28 cellular contexts compared by ENCODE assay signal in the genomic region with DNA sequence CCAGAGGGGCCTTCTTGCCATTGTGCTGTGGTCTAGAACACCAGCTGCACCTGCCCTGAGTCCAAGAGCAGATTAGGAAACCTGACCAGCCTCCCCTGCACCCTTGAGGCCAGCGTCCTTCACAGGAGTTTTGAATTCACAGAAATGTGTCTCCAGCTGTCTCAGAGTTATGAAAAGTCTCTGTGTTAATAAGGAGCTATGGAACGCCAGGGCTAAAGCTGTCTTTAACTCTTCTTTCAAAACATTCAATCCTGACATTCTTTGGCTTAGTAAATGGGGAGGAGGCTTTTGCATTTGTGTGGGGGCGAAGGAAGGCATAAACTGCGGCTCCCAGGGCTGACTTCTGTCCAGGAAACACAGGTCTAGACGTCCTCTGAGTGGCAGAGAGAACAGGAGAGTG.
A peak's percentile ranks its signal among the peaks of the same experiment; 100 is the strongest.
DNase-seq lines count a peak whose midpoint lies in the region; ATAC-seq, FAIRE-seq and TF ChIP-seq lines count a peak whose summit lies in the region.
"Had no signal": no experiment of that assay in that cellular context is flagged by ENCODE, and none has a peak within 500 bp of the region (broad histone marks: within the 10 kb centered on the region; RNA-seq: fewer than 3 reads in every experiment).

No MANE protein-coding gene starts in this region.

- in situ Hi-C loops in K562 (cut with MboI) (no loop called here), KBM-7 (cut with MboI; ENCODE audit: low pct_unique_long_range_greater_than_20kb, low sequenced_read_pairs) (no loop called here)

- no peaks in the 10 kb centered on the region for H3K27me3 ChIP-seq in K562 (ENCODE audit: control insufficient read depth in 2 of 2, insufficient read depth in 2 of 2, low read length in 2 of 2)
- H3K27me3 ChIP-seq: tibial nerve had no signal

- peaks cover 5% of the 10 kb centered on the region for H3K36me3 Mint-ChIP-seq in activated CD4-positive, alpha-beta T cell treated with anti-CD3 and anti-CD28 coated beads for 36 hours (ENCODE audit: low read depth)
- no peaks in the 10 kb centered on the region for H3K36me3 Mint-ChIP-seq in nephron (ENCODE audit: low read depth)
- H3K36me3 Mint-ChIP-seq: brain had no signal

- no peaks in the 10 kb centered on the region for H3K79me2 ChIP-seq in K562 (ENCODE audit: control insufficient read depth, insufficient read depth, low read length)

- TF ChIP-seq CTCF in AG10803 (conservative IDR thresholded peaks at IDR 0.05; ENCODE audit: low read length) (no peak), K562 (IDR thresholded peaks at IDR 0.05 in 2 of 3, conservative IDR thresholded peaks at IDR 0.05 in 1 of 3; ENCODE audit: insufficient read depth in 2 of 3, low read depth in 1 of 3, low read length in 3 of 3) (no peak), nephron (IDR thresholded peaks at IDR 0.05; ENCODE audit: unreplicated experiment in 3 of 3) (no peak)

- FAIRE-seq in K562 (lab: Jason Lieb, UNC) = no peak
- FAIRE-seq: small intestine had no signal

- no peaks in the 10 kb centered on the region for H3K9me3 ChIP-seq in K562 (replicated peaks; ENCODE audit: control insufficient read depth, insufficient read depth, low read depth, low read length)
- H3K9me3 ChIP-seq: tibial nerve had no signal

- intact Hi-C loops in activated CD4-positive, alpha-beta T cell treated with anti-CD3 and anti-CD28 coated beads for 36 hours (cut with DNase I, micrococcal nuclease) = no loop called here
- intact Hi-C loops in K562 (cut with micrococcal nuclease) = no loop called here

- no peak for ATAC-seq in activated CD4-positive, alpha-beta T cell treated with anti-CD3 and anti-CD28 coated beads for 36 hours
- ATAC-seq in K562 = no peak
- ATAC-seq: activated CD4-positive, CD25-positive, alpha-beta regulatory T cell treated with anti-CD3 and anti-CD28 coated beads, Interleukin-2, amount 50 U/mL, for 24 hours; stimulated activated naive CD8-positive, alpha-beta T cell treated with anti-CD3 and anti-CD28 coated beads, Interleukin-15, amount 100 ng/mL, for 72 hours; T-cell had no signal

- no peaks in the 10 kb centered on the region for H3K27me3 Mint-ChIP-seq in activated CD4-positive, alpha-beta T cell treated with anti-CD3 and anti-CD28 coated beads for 36 hours
- peaks cover 4% of the 10 kb centered on the region for H3K27me3 Mint-ChIP-seq in nephron (ENCODE audit: low read depth)
- H3K27me3 Mint-ChIP-seq: activated naive CD8-positive, alpha-beta T cell treated with anti-CD3 and anti-CD28 coated beads for 36 hours; stimulated activated naive CD8-positive, alpha-beta T cell treated with anti-CD3 and anti-CD28 coated beads, Interleukin-15, amount 100 ng/mL, for 72 hours; T-cell had no signal

- no peak for TF ChIP-seq RAD21 in K562 (CRISPR knock-in tag; conservative IDR thresholded peaks at IDR 0.05 in 1 of 2, IDR thresholded peaks at IDR 0.05 in 1 of 2)

- POLR2A ChIA-PET in activated CD4-positive, alpha-beta T cell treated with anti-CD3 and anti-CD28 coated beads for 36 hours (lab: Charles Lee) = no interaction called here
- POLR2A ChIA-PET in K562 (lab: Yijun Ruan, JAX) = interaction anchor here (1.1 kb wide), 1 partner anchor 19 kb away, joined by 3 read pairs; no protein-coding TSS in a partner anchor

- TF ChIP-seq EP300 in K562 (IDR thresholded peaks at IDR 0.05; ENCODE audit: low read length) = no peak

- no peaks in the 10 kb centered on the region for H3K9me3 Mint-ChIP-seq in activated CD4-positive, alpha-beta T cell treated with anti-CD3 and anti-CD28 coated beads for 36 hours (ENCODE audit: low read depth)
- no peaks in the 10 kb centered on the region for H3K9me3 Mint-ChIP-seq in nephron
- H3K9me3 Mint-ChIP-seq: activated naive CD8-positive, alpha-beta T cell treated with anti-CD3 and anti-CD28 coated beads for 36 hours; brain; nephron progenitor cell; stimulated activated naive CD8-positive, alpha-beta T cell treated with anti-CD3 and anti-CD28 coated beads, Interleukin-15, amount 100 ng/mL, for 72 hours; T-cell had no signal

- H3K4me1 Mint-ChIP-seq in activated CD4-positive, alpha-beta T cell treated with anti-CD3 and anti-CD28 coated beads for 36 hours = peaks cover 53% of the 10 kb centered on the region
- peaks cover 23% of the 10 kb centered on the region for H3K4me1 Mint-ChIP-seq in nephron

- peak overlapping the region in 1 of 2 experiments; percentile 39; a peak in 2 of 4 replicates for H3K9ac ChIP-seq in K562 (ENCODE audit: insufficient read depth in 1 of 2, low read depth in 2 of 2, low read length in 2 of 2)

- no TSS peak for BruUV-seq in K562 (replicated peaks; lab: Mats Ljungman, UMichigan)

- CTCF ChIA-PET in activated CD4-positive, alpha-beta T cell treated with anti-CD3 and anti-CD28 coated beads for 36 hours (lab: Charles Lee) = interaction anchor here (0.7 to 1.3 kb wide), 2 partner anchors 23 to 361 kb away, joined by 4 read pairs; no protein-coding TSS in a partner anchor
- CTCF ChIA-PET in K562 (lab: Yijun Ruan, JAX; ENCODE audit: low intra/inter-chr PET ratio) = no interaction called here

- no peak for DNase-seq in activated CD4-positive, alpha-beta T cell treated with anti-CD3 and anti-CD28 coated beads for 36 hours
- no peak for DNase-seq in activated CD4-positive, alpha-beta T cell treated with anti-CD3 and anti-CD28 coated beads, Interleukin-2, amount 50 U/mL, for 1 hour
- DNase-seq in AG10803 (ENCODE audit: low read depth) (peak; percentile 55), K562 (ENCODE audit: extremely low read depth in 1 of 4, low spot score in 3 of 4) (no peak), NCI-H345 (lab: John Stamatoyannopoulos, UW) (no peak), GM19238 (ENCODE audit: insufficient read length, low spot score) (no peak), KBM-7 (no peak)
- DNase-seq: activated naive CD8-positive, alpha-beta T cell treated with anti-CD3 and anti-CD28 coated beads for 36 hours; DMS79 treated with DMSO at 0.1 percent for 48 hours; left cardiac atrium; midbrain; NCI-H1092 treated with DMSO at 0.1 percent for 48 hours; NCI-H2029 treated with DMSO at 0.1 percent for 48 hours; NCI-H226; nephron progenitor cell; OCI-M1; posterior cingulate gyrus; SHP77 treated with DMSO at 0.1 percent for 48 hours; small intestine; stimulated activated CD4-positive, alpha-beta T cell treated with anti-CD3 and anti-CD28 coated beads, Interleukin-2, amount 100 ng/mL, for 48 hours; stimulated activated naive CD8-positive, alpha-beta T cell treated with anti-CD3 and anti-CD28 coated beads, Interleukin-15, amount 100 ng/mL, for 72 hours; T-cell had no signal

- peaks cover 9 to 15% of the 10 kb centered on the region in 2 experiments for H3K4me1 ChIP-seq in K562 (replicated peaks in 1 of 2; ENCODE audit: control insufficient read depth in 2 of 2, insufficient read depth in 2 of 2, low read length in 2 of 2)

- no peak overlapping the region for H3K4me3 Mint-ChIP-seq in activated CD4-positive, alpha-beta T cell treated with anti-CD3 and anti-CD28 coated beads for 36 hours
- no peak overlapping the region for H3K4me3 Mint-ChIP-seq in nephron
- H3K4me3 Mint-ChIP-seq: activated naive CD8-positive, alpha-beta T cell treated with anti-CD3 and anti-CD28 coated beads for 36 hours; brain; nephron progenitor cell; T-cell had no signal

- peak overlapping the region; percentile 40; the same call in 1 of the 2 replicates for H2AFZ ChIP-seq in K562 (ENCODE audit: low read depth, low read length)

- no peak for TF ChIP-seq POLR2A in K562 (conservative IDR thresholded peaks at IDR 0.05)

- H3K36me3 ChIP-seq in K562 (ENCODE audit: control insufficient read depth, insufficient read depth, low read length) = no peaks in the 10 kb centered on the region
- H3K36me3 ChIP-seq: tibial nerve had no signal

- H3K27ac Mint-ChIP-seq in activated CD4-positive, alpha-beta T cell treated with anti-CD3 and anti-CD28 coated beads for 36 hours = peak overlapping the region; percentile 10
- H3K27ac Mint-ChIP-seq in nephron = peak overlapping the region; percentile 60 to 93 (median 82)
- H3K27ac Mint-ChIP-seq: activated naive CD8-positive, alpha-beta T cell treated with anti-CD3 and anti-CD28 coated beads for 36 hours; nephron progenitor cell; T-cell had no signal

- no peak overlapping the region for H3K27ac ChIP-seq in K562 (ENCODE audit: extremely low read depth, low read depth, low read length)
- H3K27ac ChIP-seq: 22Rv1, coronary artery, tibial nerve had no signal

- H4K20me1 ChIP-seq in K562 (replicated peaks; ENCODE audit: control insufficient read depth, insufficient read depth, low read length) = no peaks in the 10 kb centered on the region

- WGBS in K562 (ENCODE audit: insufficient coverage, low coverage, missing lambda C conversion rate) = 56% methylated on average over 4 of the region's 5 CpGs

- H3K9me1 ChIP-seq in K562 (ENCODE audit: control insufficient read depth, insufficient read depth, low read length) = no peaks in the 10 kb centered on the region

- no peak overlapping the region for H3K4me3 ChIP-seq in AG10803 (ENCODE audit: low read length)
- H3K4me3 ChIP-seq in K562 = no peak overlapping the region
- H3K4me3 ChIP-seq: coronary artery, tibial nerve had no signal

- no peak overlapping the region for H3K4me2 ChIP-seq in K562 (ENCODE audit: insufficient read depth, low read length)

TF ChIP-seq in K562, 482 proteins besides CTCF, POLR2A, EP300 and RAD21 (continues in another document):
- TF ChIP-seq, protein P1, sequence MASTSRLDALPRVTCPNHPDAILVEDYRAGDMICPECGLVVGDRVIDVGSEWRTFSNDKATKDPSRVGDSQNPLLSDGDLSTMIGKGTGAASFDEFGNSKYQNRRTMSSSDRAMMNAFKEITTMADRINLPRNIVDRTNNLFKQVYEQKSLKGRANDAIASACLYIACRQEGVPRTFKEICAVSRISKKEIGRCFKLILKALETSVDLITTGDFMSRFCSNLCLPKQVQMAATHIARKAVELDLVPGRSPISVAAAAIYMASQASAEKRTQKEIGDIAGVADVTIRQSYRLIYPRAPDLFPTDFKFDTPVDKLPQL (IDR thresholded peaks at IDR 0.05; ENCODE audit: extremely low read depth, insufficient read length) = no peak
- no peak for TF ChIP-seq MYNN (IDR thresholded peaks at IDR 0.05)
- no peak for TF ChIP-seq MYNN (CRISPR knock-in tag; IDR thresholded peaks at IDR 0.05)
